ENCODE assay signal across 1 cellular context in the genomic region with DNA sequence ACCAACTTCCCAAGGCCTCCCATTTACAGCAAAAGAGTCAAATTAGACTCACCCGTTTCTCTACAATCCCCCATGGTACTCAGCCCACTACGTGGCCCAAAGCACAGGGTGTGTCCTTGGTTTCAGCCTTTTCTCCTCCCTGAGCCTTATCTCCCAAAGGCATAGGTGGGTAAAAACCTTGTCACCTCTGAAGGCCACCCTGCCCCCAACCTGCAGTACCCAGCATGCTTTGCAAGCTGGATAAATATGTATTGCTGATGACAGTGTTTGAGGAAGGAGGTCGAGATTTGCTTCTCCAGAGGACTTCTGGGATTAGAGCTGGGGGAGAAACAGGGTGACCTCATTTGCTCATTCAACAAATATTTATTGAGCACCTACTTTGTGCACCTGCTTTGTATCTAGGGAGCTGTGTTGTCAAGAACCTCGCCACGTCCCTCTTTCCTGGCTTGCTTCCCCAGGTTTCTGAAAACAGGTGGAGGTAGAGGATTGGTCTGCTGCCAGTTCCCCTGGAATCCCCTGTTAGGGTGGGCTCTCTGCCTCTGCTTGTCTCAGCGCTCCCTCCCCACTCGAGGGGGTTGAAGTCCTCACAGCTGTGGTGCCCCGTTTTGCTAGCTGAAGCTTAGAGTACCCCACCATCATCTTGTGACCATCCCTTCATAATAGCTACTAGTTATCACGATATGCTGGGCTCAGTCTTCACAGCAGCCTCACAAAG.
TF ChIP-seq lines count a peak whose summit lies in the region.

No MANE protein-coding gene starts in this region.

TF ChIP-seq in HepG2, 621 proteins besides CTCF, POLR2A, EP300 and RAD21 (continued from another document and continues in another):
- TF ChIP-seq, protein P1, sequence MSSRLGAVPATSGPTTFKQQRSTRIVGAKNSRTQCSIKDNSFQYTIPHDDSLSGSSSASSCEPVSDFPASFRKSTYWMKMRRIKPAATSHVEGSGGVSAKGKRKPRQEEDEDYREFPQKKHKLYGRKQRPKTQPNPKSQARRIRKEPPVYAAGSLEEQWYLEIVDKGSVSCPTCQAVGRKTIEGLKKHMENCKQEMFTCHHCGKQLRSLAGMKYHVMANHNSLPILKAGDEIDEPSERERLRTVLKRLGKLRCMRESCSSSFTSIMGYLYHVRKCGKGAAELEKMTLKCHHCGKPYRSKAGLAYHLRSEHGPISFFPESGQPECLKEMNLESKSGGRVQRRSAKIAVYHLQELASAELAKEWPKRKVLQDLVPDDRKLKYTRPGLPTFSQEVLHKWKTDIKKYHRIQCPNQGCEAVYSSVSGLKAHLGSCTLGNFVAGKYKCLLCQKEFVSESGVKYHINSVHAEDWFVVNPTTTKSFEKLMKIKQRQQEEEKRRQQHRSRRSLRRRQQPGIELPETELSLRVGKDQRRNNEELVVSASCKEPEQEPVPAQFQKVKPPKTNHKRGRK (CRISPR knock-in tag; IDR thresholded peaks at IDR 0.05): no peak
- TF ChIP-seq, protein P2, sequence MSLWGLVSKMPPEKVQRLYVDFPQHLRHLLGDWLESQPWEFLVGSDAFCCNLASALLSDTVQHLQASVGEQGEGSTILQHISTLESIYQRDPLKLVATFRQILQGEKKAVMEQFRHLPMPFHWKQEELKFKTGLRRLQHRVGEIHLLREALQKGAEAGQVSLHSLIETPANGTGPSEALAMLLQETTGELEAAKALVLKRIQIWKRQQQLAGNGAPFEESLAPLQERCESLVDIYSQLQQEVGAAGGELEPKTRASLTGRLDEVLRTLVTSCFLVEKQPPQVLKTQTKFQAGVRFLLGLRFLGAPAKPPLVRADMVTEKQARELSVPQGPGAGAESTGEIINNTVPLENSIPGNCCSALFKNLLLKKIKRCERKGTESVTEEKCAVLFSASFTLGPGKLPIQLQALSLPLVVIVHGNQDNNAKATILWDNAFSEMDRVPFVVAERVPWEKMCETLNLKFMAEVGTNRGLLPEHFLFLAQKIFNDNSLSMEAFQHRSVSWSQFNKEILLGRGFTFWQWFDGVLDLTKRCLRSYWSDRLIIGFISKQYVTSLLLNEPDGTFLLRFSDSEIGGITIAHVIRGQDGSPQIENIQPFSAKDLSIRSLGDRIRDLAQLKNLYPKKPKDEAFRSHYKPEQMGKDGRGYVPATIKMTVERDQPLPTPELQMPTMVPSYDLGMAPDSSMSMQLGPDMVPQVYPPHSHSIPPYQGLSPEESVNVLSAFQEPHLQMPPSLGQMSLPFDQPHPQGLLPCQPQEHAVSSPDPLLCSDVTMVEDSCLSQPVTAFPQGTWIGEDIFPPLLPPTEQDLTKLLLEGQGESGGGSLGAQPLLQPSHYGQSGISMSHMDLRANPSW (CRISPR knock-in tag; IDR thresholded peaks at IDR 0.05; ENCODE audit: borderline replicate concordance): no peak
- TF ChIP-seq ZZZ3 (CRISPR knock-in tag; IDR thresholded peaks at IDR 0.05; ENCODE audit: borderline replicate concordance) (no peak), NFKBIZ (CRISPR knock-in tag; IDR thresholded peaks at IDR 0.05) (no peak), GPN1 (CRISPR knock-in tag; IDR thresholded peaks at IDR 0.05; ENCODE audit: borderline replicate concordance) (no peak), ATRX (CRISPR knock-in tag; IDR thresholded peaks at IDR 0.05; ENCODE audit: borderline replicate concordance) (no peak), AKAP8 (CRISPR knock-in tag; IDR thresholded peaks at IDR 0.05) (no peak), HOXA9 (CRISPR knock-in tag; IDR thresholded peaks at IDR 0.05; ENCODE audit: borderline replicate concordance) (no peak), ZNF431 (CRISPR knock-in tag; IDR thresholded peaks at IDR 0.05; ENCODE audit: borderline replicate concordance, low read depth) (no peak), EZH2 (conservative IDR thresholded peaks at IDR 0.05; ENCODE audit: low read depth, low read length) (no peak), ZNF775 (CRISPR knock-in tag; IDR thresholded peaks at IDR 0.05; ENCODE audit: borderline replicate concordance) (peak; percentile 76; the same call in 1 of the 2 replicates), ATF7-NPFF (CRISPR knock-in tag; IDR thresholded peaks at IDR 0.05; ENCODE audit: low read depth) (no peak), POLR2AphosphoS2 (IDR thresholded peaks at IDR 0.05; ENCODE audit: low read depth, low read length) (no peak), CCDC6 (CRISPR knock-in tag; IDR thresholded peaks at IDR 0.05) (no peak), PRPF4 (IDR thresholded peaks at IDR 0.05; ENCODE audit: low read depth, low read length, poor library complexity, severe bottlenecking) (peak; percentile 43), SRF (IDR thresholded peaks at IDR 0.05; ENCODE audit: low read depth, low read length) (no peak), MEIS1 (CRISPR knock-in tag; IDR thresholded peaks at IDR 0.05; ENCODE audit: borderline replicate concordance) (no peak), ZMYM4 (CRISPR knock-in tag; IDR thresholded peaks at IDR 0.05) (peak; percentile 58; the same call in 1 of the 2 replicates), ZFP1 (CRISPR knock-in tag; IDR thresholded peaks at IDR 0.05) (no peak), ZSCAN12 (CRISPR knock-in tag; IDR thresholded peaks at IDR 0.05) (no peak), HNRNPLL (IDR thresholded peaks at IDR 0.05; ENCODE audit: low read depth, low read length, poor library complexity, severe bottlenecking) (no peak), ZNF350 (CRISPR knock-in tag; IDR thresholded peaks at IDR 0.05; ENCODE audit: borderline replicate concordance, low read depth) (no peak; the same call in 1 of the 2 replicates), ZNF230 (CRISPR knock-in tag; IDR thresholded peaks at IDR 0.05) (no peak), TAF15 (IDR thresholded peaks at IDR 0.05; ENCODE audit: low read depth, low read length, poor library complexity, severe bottlenecking) (no peak), MBNL3 (CRISPR knock-in tag; conservative IDR thresholded peaks at IDR 0.05) (no peak), ZNF614 (CRISPR knock-in tag; IDR thresholded peaks at IDR 0.05; ENCODE audit: borderline replicate concordance) (no peak), KLF15 (CRISPR knock-in tag; IDR thresholded peaks at IDR 0.05; ENCODE audit: borderline replicate concordance) (no peak), GTF3A (CRISPR knock-in tag; conservative IDR thresholded peaks at IDR 0.05) (no peak), ZFP82 (CRISPR knock-in tag; IDR thresholded peaks at IDR 0.05; ENCODE audit: borderline replicate concordance) (no peak), RFXAP (CRISPR knock-in tag; IDR thresholded peaks at IDR 0.05; ENCODE audit: borderline replicate concordance) (no peak), ZNF557 (CRISPR knock-in tag; IDR thresholded peaks at IDR 0.05) (no peak), ZNF674 (CRISPR knock-in tag; IDR thresholded peaks at IDR 0.05; ENCODE audit: low read depth) (no peak)
- TF ChIP-seq, protein P3, sequence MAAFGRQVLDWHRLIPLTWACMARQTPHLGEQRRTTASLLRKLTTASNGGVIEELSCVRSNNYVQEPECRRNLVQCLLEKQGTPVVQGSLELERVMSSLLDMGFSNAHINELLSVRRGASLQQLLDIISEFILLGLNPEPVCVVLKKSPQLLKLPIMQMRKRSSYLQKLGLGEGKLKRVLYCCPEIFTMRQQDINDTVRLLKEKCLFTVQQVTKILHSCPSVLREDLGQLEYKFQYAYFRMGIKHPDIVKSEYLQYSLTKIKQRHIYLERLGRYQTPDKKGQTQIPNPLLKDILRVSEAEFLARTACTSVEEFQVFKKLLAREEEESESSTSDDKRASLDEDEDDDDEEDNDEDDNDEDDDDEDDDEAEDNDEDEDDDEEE (CRISPR knock-in tag; IDR thresholded peaks at IDR 0.05): no peak
- TF ChIP-seq, protein P4, sequence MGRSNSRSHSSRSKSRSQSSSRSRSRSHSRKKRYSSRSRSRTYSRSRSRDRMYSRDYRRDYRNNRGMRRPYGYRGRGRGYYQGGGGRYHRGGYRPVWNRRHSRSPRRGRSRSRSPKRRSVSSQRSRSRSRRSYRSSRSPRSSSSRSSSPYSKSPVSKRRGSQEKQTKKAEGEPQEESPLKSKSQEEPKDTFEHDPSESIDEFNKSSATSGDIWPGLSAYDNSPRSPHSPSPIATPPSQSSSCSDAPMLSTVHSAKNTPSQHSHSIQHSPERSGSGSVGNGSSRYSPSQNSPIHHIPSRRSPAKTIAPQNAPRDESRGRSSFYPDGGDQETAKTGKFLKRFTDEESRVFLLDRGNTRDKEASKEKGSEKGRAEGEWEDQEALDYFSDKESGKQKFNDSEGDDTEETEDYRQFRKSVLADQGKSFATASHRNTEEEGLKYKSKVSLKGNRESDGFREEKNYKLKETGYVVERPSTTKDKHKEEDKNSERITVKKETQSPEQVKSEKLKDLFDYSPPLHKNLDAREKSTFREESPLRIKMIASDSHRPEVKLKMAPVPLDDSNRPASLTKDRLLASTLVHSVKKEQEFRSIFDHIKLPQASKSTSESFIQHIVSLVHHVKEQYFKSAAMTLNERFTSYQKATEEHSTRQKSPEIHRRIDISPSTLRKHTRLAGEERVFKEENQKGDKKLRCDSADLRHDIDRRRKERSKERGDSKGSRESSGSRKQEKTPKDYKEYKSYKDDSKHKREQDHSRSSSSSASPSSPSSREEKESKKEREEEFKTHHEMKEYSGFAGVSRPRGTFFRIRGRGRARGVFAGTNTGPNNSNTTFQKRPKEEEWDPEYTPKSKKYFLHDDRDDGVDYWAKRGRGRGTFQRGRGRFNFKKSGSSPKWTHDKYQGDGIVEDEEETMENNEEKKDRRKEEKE (IDR thresholded peaks at IDR 0.05): no peak
- TF ChIP-seq, protein P5, sequence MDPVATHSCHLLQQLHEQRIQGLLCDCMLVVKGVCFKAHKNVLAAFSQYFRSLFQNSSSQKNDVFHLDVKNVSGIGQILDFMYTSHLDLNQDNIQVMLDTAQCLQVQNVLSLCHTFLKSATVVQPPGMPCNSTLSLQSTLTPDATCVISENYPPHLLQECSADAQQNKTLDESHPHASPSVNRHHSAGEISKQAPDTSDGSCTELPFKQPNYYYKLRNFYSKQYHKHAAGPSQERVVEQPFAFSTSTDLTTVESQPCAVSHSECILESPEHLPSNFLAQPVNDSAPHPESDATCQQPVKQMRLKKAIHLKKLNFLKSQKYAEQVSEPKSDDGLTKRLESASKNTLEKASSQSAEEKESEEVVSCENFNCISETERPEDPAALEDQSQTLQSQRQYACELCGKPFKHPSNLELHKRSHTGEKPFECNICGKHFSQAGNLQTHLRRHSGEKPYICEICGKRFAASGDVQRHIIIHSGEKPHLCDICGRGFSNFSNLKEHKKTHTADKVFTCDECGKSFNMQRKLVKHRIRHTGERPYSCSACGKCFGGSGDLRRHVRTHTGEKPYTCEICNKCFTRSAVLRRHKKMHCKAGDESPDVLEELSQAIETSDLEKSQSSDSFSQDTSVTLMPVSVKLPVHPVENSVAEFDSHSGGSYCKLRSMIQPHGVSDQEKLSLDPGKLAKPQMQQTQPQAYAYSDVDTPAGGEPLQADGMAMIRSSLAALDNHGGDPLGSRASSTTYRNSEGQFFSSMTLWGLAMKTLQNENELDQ (CRISPR knock-in tag; IDR thresholded peaks at IDR 0.05; ENCODE audit: borderline replicate concordance): no peak
- TF ChIP-seq, protein P6, sequence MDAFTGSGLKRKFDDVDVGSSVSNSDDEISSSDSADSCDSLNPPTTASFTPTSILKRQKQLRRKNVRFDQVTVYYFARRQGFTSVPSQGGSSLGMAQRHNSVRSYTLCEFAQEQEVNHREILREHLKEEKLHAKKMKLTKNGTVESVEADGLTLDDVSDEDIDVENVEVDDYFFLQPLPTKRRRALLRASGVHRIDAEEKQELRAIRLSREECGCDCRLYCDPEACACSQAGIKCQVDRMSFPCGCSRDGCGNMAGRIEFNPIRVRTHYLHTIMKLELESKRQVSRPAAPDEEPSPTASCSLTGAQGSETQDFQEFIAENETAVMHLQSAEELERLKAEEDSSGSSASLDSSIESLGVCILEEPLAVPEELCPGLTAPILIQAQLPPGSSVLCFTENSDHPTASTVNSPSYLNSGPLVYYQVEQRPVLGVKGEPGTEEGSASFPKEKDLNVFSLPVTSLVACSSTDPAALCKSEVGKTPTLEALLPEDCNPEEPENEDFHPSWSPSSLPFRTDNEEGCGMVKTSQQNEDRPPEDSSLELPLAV (CRISPR knock-in tag; conservative IDR thresholded peaks at IDR 0.05; ENCODE audit: low read depth): no peak
- TF ChIP-seq, protein P7, sequence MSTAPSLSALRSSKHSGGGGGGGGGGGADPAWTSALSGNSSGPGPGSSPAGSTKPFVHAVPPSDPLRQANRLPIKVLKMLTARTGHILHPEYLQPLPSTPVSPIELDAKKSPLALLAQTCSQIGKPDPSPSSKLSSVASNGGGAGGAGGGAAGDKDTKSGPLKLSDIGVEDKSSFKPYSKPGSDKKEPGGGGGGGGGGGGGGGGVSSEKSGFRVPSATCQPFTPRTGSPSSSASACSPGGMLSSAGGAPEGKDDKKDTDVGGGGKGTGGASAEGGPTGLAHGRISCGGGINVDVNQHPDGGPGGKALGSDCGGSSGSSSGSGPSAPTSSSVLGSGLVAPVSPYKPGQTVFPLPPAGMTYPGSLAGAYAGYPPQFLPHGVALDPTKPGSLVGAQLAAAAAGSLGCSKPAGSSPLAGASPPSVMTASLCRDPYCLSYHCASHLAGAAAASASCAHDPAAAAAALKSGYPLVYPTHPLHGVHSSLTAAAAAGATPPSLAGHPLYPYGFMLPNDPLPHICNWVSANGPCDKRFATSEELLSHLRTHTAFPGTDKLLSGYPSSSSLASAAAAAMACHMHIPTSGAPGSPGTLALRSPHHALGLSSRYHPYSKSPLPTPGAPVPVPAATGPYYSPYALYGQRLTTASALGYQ (CRISPR knock-in tag; IDR thresholded peaks at IDR 0.05): peak; percentile 53; the same call in 1 of the 2 replicates
- TF ChIP-seq, protein P8, sequence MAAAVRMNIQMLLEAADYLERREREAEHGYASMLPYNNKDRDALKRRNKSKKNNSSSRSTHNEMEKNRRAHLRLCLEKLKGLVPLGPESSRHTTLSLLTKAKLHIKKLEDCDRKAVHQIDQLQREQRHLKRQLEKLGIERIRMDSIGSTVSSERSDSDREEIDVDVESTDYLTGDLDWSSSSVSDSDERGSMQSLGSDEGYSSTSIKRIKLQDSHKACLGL (CRISPR knock-in tag; IDR thresholded peaks at IDR 0.05): no peak
- TF ChIP-seq, protein P9, sequence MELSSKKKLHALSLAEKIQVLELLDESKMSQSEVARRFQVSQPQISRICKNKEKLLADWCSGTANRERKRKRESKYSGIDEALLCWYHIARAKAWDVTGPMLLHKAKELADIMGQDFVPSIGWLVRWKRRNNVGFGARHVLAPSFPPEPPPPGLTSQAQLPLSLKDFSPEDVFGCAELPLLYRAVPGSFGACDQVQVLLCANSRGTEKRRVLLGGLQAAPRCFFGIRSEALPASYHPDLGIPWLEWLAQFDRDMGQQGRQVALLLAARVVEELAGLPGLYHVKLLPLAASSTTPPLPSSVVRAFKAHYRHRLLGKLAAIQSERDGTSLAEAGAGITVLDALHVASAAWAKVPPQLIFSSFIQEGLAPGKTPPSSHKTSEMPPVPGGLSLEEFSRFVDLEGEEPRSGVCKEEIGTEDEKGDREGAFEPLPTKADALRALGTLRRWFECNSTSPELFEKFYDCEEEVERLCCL (CRISPR knock-in tag; IDR thresholded peaks at IDR 0.05; ENCODE audit: borderline replicate concordance): no peak
- TF ChIP-seq, protein P10, sequence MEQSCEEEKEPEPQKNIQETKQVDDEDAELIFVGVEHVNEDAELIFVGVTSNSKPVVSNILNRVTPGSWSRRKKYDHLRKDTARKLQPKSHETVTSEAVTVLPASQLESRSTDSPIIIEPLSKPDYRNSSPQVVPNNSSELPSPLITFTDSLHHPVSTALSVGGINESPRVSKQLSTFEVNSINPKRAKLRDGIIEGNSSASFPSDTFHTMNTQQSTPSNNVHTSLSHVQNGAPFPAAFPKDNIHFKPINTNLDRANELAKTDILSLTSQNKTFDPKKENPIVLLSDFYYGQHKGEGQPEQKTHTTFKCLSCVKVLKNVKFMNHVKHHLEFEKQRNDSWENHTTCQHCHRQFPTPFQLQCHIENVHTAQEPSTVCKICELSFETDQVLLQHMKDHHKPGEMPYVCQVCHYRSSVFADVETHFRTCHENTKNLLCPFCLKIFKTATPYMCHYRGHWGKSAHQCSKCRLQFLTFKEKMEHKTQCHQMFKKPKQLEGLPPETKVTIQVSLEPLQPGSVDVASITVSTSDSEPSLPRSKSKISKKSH (CRISPR knock-in tag; IDR thresholded peaks at IDR 0.05; ENCODE audit: borderline replicate concordance): no peak
